In the genomic region with DNA sequence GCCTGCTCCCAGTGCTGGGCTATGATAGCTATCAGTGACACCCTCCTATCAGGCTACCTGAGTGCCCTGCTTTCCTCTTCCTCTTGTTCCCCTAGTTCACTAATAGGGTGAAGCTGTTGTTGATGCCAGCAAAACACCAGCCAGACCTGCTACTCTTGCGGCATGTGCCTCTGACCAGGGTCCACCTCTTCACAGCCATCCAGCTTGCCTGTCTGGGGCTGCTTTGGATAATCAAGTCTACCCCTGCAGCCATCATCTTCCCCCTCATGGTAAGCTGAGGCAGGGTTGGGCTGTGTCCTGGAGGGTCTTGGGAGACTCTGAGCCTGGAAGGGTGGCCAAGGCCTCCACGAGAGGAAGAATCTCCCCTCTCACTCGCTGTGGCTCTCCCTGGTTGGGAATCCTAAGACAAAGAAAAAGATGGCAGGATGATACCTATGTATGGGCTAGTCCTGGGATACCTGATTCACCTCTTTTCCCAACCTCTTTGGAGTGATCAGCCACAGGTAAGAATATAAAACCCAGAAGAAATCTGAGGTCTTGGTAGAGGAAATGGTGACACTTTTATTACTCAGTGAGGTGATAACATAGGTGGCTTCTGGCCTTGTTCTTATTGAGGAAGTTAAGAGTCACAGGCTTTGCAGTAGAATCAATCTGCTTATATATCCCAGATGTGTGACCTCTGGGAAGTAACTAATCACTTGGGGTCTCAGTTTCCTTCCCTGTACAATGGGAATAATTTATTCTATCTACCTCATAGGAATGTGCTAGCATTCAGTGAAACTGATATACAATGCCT, we compare ENCODE assay signal across 20 cellular contexts. TPM values are rescaled to one million over a fixed set of nuclear protein-coding genes. Genes with fewer than 3 reads are reported as not detected.
DNase-seq lines count a peak whose midpoint lies in the region; ATAC-seq lines count a peak whose summit lies in the region.
"Had no signal": no experiment of that assay in that cellular context is flagged by ENCODE, and none has a peak within 500 bp of the region (broad histone marks: within the 10 kb centered on the region; RNA-seq: fewer than 3 reads in every experiment).

No MANE protein-coding gene starts in this region.

- peaks cover 4% of the 10 kb centered on the region for H3K4me1 Mint-ChIP-seq in T-helper 2 cell treated with Interferon-gamma antibody and Interleukin-4, amounts not matched to agents 5 μg/mL and 100 μg/mL, for 36 hours (ENCODE audit: low read depth)

- intact Hi-C loops in posterior vena cava (cut with DNase I) (no loop called here), left ventricle myocardium superior (cut with micrococcal nuclease) (no loop called here)

- H3K4me1 ChIP-seq in mucosa of rectum (ENCODE audit: control insufficient read depth in 2 of 2, insufficient read depth in 2 of 2, low read length in 2 of 2): peaks cover 19 to 36% of the 10 kb centered on the region in 2 donors

- no peaks in the 10 kb centered on the region for H3K36me3 Mint-ChIP-seq in T-helper 2 cell treated with Interferon-gamma antibody and Interleukin-4, amounts not matched to agents 5 μg/mL and 100 μg/mL, for 36 hours (ENCODE audit: low read depth)
- H3K36me3 Mint-ChIP-seq: CD14-positive monocyte; CD4-positive, alpha-beta memory T cell had no signal

- H3K27me3 ChIP-seq in mucosa of rectum (ENCODE audit: control insufficient read depth in 2 of 2, insufficient read depth in 2 of 2, low read length in 2 of 2): no peaks in the 10 kb centered on the region
- H3K27me3 ChIP-seq: BLaER1 had no signal

- H3K9ac ChIP-seq in mucosa of rectum (ENCODE audit: low read depth in 1 of 2, low read length in 2 of 2): no peak overlapping the region
- H3K9ac ChIP-seq: BLaER1 had no signal

- no peaks in the 10 kb centered on the region for H3K9me3 ChIP-seq in mucosa of rectum (ENCODE audit: control insufficient read depth in 2 of 2, low read length in 2 of 2)
- H3K9me3 ChIP-seq: BLaER1 had no signal

- H3K27me3 Mint-ChIP-seq in T-helper 2 cell treated with Interferon-gamma antibody and Interleukin-4, amounts not matched to agents 5 μg/mL and 100 μg/mL, for 36 hours (ENCODE audit: low read depth): no peaks in the 10 kb centered on the region
- H3K27me3 Mint-ChIP-seq: CD4-positive, alpha-beta memory T cell had no signal

- H3K9me3 Mint-ChIP-seq in T-helper 2 cell treated with Interferon-gamma antibody and Interleukin-4, amounts not matched to agents 5 μg/mL and 100 μg/mL, for 36 hours: no peaks in the 10 kb centered on the region
- H3K9me3 Mint-ChIP-seq: CD14-positive monocyte; CD4-positive, alpha-beta memory T cell; GM23338 had no signal

- H3K4me3 ChIP-seq in mucosa of rectum (ENCODE audit: low read length in 2 of 2): no peak overlapping the region
- H3K4me3 ChIP-seq: BLaER1, GM23338 had no signal

- ATAC-seq in left ventricle myocardium superior (no peak), HG02884 (IDR thresholded peaks at IDR 0.05; ENCODE audit: unreplicated experiment) (no peak)
- ATAC-seq: GM23338 had no signal

- peak overlapping the region; percentile 6 for H3K27ac Mint-ChIP-seq in T-helper 2 cell treated with Interferon-gamma antibody and Interleukin-4, amounts not matched to agents 5 μg/mL and 100 μg/mL, for 36 hours
- H3K27ac Mint-ChIP-seq: GM23338 had no signal

- no peaks in the 10 kb centered on the region for H3K36me3 ChIP-seq in mucosa of rectum (ENCODE audit: control insufficient read depth in 2 of 2, insufficient read depth in 2 of 2, low read length in 2 of 2)
- H3K36me3 ChIP-seq: BLaER1 had no signal

- no peak for DNase-seq in T-helper 2 cell treated with Interferon-gamma antibody and Interleukin-4, amounts not matched to agents 5 μg/mL and 100 μg/mL, for 36 hours (ENCODE audit: low spot score)
- DNase-seq in T-helper 2 cell (no peak), posterior vena cava (ENCODE audit: low spot score) (peak; percentile 56), left ventricle myocardium superior (no peak), NCI-H1092 (lab: John Stamatoyannopoulos, UW) (no peak)
- DNase-seq: 8988T; CD4-positive, alpha-beta memory T cell; DMS53; DND-41; EL; HCEC 1CT had no signal

- no peak overlapping the region for H3K4me3 Mint-ChIP-seq in T-helper 2 cell treated with Interferon-gamma antibody and Interleukin-4, amounts not matched to agents 5 μg/mL and 100 μg/mL, for 36 hours
- H3K4me3 Mint-ChIP-seq: CD14-positive monocyte; CD4-positive, alpha-beta memory T cell; GM23338 had no signal

- peak overlapping the region; percentile 64 to 67 for H3K27ac ChIP-seq in mucosa of rectum (ENCODE audit: low read depth in 2 of 2, low read length in 2 of 2)
- H3K27ac ChIP-seq: BLaER1, HL-60 had no signal

RNA-seq across cellular contexts. Expression of gene SLC4A9, which starts 11.6 kb away (rescaled TPM):
- total RNA-seq in posterior vena cava (not detected), left ventricle myocardium superior (not detected)
- total RNA-seq: A673; CD4-positive, alpha-beta memory T cell; G401; GM23338; HT1080 had no signal

RNA-seq across cellular contexts. Expression of gene HBEGF, which starts 25.2 kb away (rescaled TPM):
- total RNA-seq in posterior vena cava (1 to 10 TPM; 6.9 to 9.5 TPM), left ventricle myocardium superior (21.9 TPM)

RNA-seq across cellular contexts. Expression of gene ANKHD1, which starts 30.1 kb away (rescaled TPM):
- total RNA-seq in posterior vena cava: 10 to 100 TPM; 90.8 to 93.2 TPM
- total RNA-seq in left ventricle myocardium superior: 66.1 TPM
